ENCODE assay signal across 8 cellular contexts in the genomic region with DNA sequence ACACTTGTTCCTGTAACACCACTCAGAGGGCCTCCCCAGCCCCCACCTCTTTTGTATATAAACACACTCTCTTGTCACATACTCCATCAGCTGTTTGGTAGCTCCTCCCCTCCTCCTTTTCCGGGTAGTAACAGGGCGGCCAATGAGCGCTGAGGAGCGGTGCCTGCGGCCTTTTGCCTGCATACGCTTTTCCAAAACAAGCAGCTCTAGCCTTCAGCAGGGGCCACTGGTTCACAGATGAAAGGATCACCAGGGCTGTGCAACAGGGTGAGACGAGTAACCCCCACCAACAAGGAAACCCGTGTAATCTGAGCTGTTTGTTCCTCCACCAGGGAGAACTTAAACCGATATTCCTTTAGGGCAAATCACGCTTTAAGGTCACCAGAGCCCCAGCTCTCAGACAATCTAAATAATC.
A peak's percentile ranks its signal among the peaks of the same experiment; 100 is the strongest.
DNase-seq lines count a peak whose midpoint lies in the region; ATAC-seq, FAIRE-seq and TF ChIP-seq lines count a peak whose summit lies in the region.

No MANE protein-coding gene starts in this region.

- H3K4me3 ChIP-seq in neuron (ENCODE audit: low read length) = peak overlapping the region; percentile 77

- POLR2A ChIA-PET in RWPE1 (lab: Yijun Ruan, JAX; ENCODE audit: low non-redundant PET) = interaction anchor here (0.6 kb wide), 2 partner anchors 61 to 396 kb away, joined by 3 read pairs; no protein-coding TSS in a partner anchor

- TF ChIP-seq CTCF in D721Med (IDR thresholded peaks at IDR 0.05; ENCODE audit: insufficient read depth, missing control alignments) (no peak), RWPE1 (conservative IDR thresholded peaks at IDR 0.05; ENCODE audit: low read depth) (no peak)

- H3K36me3 ChIP-seq in neuron (ENCODE audit: insufficient read depth, low read length) = peaks cover 2% of the 10 kb centered on the region

- ATAC-seq in GM21515 (IDR thresholded peaks at IDR 0.05; ENCODE audit: unreplicated experiment) = peak; percentile 59

- peak overlapping the region; percentile 94 for H3K27ac ChIP-seq in RWPE1

- 0 out of 2 replicates have a peak, but pooled peaks have one; percentile 1 for TF ChIP-seq RAD21 in Ishikawa (IDR thresholded peaks at IDR 0.05; ENCODE audit: low read depth)

- CTCF ChIA-PET in RWPE1 (lab: Yijun Ruan, JAX) = interaction anchor here (1.0 kb wide), 1 partner anchor 60 kb away, joined by 4 read pairs; no protein-coding TSS in a partner anchor

- H2AFZ ChIP-seq in neuron (ENCODE audit: low read depth, low read length) = no peak overlapping the region

- peaks cover 16% of the 10 kb centered on the region for H3K4me1 ChIP-seq in neuron (ENCODE audit: insufficient read depth, low read length)

- H3K27me3 ChIP-seq in neuron (ENCODE audit: insufficient read depth, low read length) = no peaks in the 10 kb centered on the region

- peak; percentile 66; the same call in 1 of the 2 replicates for TF ChIP-seq EP300 in Ishikawa (IDR thresholded peaks at IDR 0.05; ENCODE audit: borderline replicate concordance)

- DNase-seq in D721Med (ENCODE audit: insufficient read length, low spot score) (peak; percentile 64), RWPE1 (ENCODE audit: low spot score) (peak; percentile 81), activated gamma-delta T cell (lab: John Stamatoyannopoulos, UW) (peak; percentile 55), foreskin melanocyte (peak; percentile 88), stromal cell of bone marrow (ENCODE audit: low read depth) (peak; percentile 88)

- no peak for FAIRE-seq in D721Med (lab: Jason Lieb, UNC)

- H3K9me3 ChIP-seq in neuron (ENCODE audit: low read length) = peaks cover 3% of the 10 kb centered on the region

TF ChIP-seq in Ishikawa, 13 proteins besides CTCF, POLR2A, EP300 and RAD21:
- TF ChIP-seq TAF1 (IDR thresholded peaks at IDR 0.05; ENCODE audit: low read depth) = no peak
- TF ChIP-seq, protein P1, sequence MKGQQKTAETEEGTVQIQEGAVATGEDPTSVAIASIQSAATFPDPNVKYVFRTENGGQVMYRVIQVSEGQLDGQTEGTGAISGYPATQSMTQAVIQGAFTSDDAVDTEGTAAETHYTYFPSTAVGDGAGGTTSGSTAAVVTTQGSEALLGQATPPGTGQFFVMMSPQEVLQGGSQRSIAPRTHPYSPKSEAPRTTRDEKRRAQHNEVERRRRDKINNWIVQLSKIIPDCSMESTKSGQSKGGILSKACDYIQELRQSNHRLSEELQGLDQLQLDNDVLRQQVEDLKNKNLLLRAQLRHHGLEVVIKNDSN (IDR thresholded peaks at IDR 0.05) = peak; percentile 12; the same call in 1 of the 2 replicates
- TF ChIP-seq MAX (IDR thresholded peaks at IDR 0.05) = peak; percentile 67; the same call in 1 of the 2 replicates
- TF ChIP-seq NFIC (IDR thresholded peaks at IDR 0.05) = 0 out of 2 replicates have a peak, but pooled peaks have one; percentile 9
- no peak for TF ChIP-seq FOXM1 (IDR thresholded peaks at IDR 0.05; ENCODE audit: borderline replicate concordance, low read depth)
- peak; percentile 72 for TF ChIP-seq TCF12 (IDR thresholded peaks at IDR 0.05; ENCODE audit: low read depth)
- TF ChIP-seq YY1 (IDR thresholded peaks at IDR 0.05; ENCODE audit: low read depth) = no peak
- no peak for TF ChIP-seq CREB1 (IDR thresholded peaks at IDR 0.05; ENCODE audit: low read depth)
- no peak for TF ChIP-seq TEAD4 (IDR thresholded peaks at IDR 0.05)

Comparison
In these comparisons a context has a peak if more than half of its experiments do, and no peak if none do; other contexts are left out.
1. Peak in every context shown above with its lines: DNase-seq, ATAC-seq, H3K4me3 ChIP-seq and H3K27ac ChIP-seq.